ENCODE assay signal across 1 cellular context in the genomic region with DNA sequence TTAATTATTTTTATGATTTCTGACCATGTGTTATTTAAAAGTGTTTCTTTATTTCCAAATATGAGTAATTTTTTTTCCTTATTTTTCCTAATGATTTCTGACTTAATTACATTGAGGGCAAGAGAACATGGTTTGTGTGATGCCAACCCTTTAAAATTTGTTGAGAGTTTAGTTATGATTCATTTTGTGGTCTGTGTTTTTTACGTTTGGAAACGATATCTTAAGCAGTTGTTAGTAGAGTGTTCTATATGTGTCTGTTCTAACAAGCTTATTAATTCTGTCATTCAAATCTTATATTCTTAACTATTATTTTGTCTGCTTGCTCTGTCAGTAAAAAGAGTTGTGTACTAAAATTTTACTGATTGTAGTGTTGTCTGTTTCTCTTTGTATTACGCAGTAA.
A peak's percentile ranks its signal among the peaks of the same experiment; 100 is the strongest.
TF ChIP-seq lines count a peak whose summit lies in the region.

No MANE protein-coding gene starts in this region.

TF ChIP-seq in GM12878, 131 proteins besides CTCF, POLR2A, EP300 and RAD21 (continued from another document):
- TF ChIP-seq, protein P1, sequence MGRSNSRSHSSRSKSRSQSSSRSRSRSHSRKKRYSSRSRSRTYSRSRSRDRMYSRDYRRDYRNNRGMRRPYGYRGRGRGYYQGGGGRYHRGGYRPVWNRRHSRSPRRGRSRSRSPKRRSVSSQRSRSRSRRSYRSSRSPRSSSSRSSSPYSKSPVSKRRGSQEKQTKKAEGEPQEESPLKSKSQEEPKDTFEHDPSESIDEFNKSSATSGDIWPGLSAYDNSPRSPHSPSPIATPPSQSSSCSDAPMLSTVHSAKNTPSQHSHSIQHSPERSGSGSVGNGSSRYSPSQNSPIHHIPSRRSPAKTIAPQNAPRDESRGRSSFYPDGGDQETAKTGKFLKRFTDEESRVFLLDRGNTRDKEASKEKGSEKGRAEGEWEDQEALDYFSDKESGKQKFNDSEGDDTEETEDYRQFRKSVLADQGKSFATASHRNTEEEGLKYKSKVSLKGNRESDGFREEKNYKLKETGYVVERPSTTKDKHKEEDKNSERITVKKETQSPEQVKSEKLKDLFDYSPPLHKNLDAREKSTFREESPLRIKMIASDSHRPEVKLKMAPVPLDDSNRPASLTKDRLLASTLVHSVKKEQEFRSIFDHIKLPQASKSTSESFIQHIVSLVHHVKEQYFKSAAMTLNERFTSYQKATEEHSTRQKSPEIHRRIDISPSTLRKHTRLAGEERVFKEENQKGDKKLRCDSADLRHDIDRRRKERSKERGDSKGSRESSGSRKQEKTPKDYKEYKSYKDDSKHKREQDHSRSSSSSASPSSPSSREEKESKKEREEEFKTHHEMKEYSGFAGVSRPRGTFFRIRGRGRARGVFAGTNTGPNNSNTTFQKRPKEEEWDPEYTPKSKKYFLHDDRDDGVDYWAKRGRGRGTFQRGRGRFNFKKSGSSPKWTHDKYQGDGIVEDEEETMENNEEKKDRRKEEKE (IDR thresholded peaks at IDR 0.05) = no peak
- peak; percentile 44; the same call in 1 of the 2 replicates for TF ChIP-seq RUNX3 (IDR thresholded peaks at IDR 0.05; ENCODE audit: low read length)
- no peak for TF ChIP-seq YY1 (IDR thresholded peaks at IDR 0.05; ENCODE audit: low read depth, low read length)
- TF ChIP-seq ZNF217 (IDR thresholded peaks at IDR 0.05) = no peak
- TF ChIP-seq, protein P2, sequence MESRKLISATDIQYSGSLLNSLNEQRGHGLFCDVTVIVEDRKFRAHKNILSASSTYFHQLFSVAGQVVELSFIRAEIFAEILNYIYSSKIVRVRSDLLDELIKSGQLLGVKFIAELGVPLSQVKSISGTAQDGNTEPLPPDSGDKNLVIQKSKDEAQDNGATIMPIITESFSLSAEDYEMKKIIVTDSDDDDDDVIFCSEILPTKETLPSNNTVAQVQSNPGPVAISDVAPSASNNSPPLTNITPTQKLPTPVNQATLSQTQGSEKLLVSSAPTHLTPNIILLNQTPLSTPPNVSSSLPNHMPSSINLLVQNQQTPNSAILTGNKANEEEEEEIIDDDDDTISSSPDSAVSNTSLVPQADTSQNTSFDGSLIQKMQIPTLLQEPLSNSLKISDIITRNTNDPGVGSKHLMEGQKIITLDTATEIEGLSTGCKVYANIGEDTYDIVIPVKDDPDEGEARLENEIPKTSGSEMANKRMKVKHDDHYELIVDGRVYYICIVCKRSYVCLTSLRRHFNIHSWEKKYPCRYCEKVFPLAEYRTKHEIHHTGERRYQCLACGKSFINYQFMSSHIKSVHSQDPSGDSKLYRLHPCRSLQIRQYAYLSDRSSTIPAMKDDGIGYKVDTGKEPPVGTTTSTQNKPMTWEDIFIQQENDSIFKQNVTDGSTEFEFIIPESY (IDR thresholded peaks at IDR 0.05) = no peak
- TF ChIP-seq SMC3 (IDR thresholded peaks at IDR 0.05; ENCODE audit: borderline replicate concordance, low read length) = no peak
- TF ChIP-seq, protein P3, sequence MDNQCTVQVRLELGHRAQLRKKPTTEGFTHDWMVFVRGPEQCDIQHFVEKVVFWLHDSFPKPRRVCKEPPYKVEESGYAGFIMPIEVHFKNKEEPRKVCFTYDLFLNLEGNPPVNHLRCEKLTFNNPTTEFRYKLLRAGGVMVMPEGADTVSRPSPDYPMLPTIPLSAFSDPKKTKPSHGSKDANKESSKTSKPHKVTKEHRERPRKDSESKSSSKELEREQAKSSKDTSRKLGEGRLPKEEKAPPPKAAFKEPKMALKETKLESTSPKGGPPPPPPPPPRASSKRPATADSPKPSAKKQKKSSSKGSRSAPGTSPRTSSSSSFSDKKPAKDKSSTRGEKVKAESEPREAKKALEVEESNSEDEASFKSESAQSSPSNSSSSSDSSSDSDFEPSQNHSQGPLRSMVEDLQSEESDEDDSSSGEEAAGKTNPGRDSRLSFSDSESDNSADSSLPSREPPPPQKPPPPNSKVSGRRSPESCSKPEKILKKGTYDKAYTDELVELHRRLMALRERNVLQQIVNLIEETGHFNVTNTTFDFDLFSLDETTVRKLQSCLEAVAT (IDR thresholded peaks at IDR 0.05) = no peak
- 0 out of 2 replicates have a peak, but pooled peaks have one; percentile 37 for TF ChIP-seq JUNB (IDR thresholded peaks at IDR 0.05)
- no peak for TF ChIP-seq FOXK2 (IDR thresholded peaks at IDR 0.05)
- TF ChIP-seq, protein P4, sequence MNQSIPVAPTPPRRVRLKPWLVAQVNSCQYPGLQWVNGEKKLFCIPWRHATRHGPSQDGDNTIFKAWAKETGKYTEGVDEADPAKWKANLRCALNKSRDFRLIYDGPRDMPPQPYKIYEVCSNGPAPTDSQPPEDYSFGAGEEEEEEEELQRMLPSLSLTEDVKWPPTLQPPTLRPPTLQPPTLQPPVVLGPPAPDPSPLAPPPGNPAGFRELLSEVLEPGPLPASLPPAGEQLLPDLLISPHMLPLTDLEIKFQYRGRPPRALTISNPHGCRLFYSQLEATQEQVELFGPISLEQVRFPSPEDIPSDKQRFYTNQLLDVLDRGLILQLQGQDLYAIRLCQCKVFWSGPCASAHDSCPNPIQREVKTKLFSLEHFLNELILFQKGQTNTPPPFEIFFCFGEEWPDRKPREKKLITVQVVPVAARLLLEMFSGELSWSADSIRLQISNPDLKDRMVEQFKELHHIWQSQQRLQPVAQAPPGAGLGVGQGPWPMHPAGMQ (IDR thresholded peaks at IDR 0.05; ENCODE audit: borderline replicate concordance) = no peak
- no peak for TF ChIP-seq KDM1A (IDR thresholded peaks at IDR 0.05; ENCODE audit: borderline replicate concordance)
- TF ChIP-seq MTA2 (IDR thresholded peaks at IDR 0.05; ENCODE audit: low read depth) = peak; percentile 17; the same call in 1 of the 2 replicates
- TF ChIP-seq SRF (IDR thresholded peaks at IDR 0.05; ENCODE audit: low read depth in 2 of 2, low read length in 2 of 2) = no peak
- no peak for TF ChIP-seq CREB1 (IDR thresholded peaks at IDR 0.05; ENCODE audit: low read depth)
- no peak for TF ChIP-seq ZBED1 (IDR thresholded peaks at IDR 0.05; ENCODE audit: borderline replicate concordance)
- TF ChIP-seq, protein P5, sequence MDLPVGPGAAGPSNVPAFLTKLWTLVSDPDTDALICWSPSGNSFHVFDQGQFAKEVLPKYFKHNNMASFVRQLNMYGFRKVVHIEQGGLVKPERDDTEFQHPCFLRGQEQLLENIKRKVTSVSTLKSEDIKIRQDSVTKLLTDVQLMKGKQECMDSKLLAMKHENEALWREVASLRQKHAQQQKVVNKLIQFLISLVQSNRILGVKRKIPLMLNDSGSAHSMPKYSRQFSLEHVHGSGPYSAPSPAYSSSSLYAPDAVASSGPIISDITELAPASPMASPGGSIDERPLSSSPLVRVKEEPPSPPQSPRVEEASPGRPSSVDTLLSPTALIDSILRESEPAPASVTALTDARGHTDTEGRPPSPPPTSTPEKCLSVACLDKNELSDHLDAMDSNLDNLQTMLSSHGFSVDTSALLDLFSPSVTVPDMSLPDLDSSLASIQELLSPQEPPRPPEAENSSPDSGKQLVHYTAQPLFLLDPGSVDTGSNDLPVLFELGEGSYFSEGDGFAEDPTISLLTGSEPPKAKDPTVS (IDR thresholded peaks at IDR 0.05; ENCODE audit: low read depth, low read length) = no peak
- TF ChIP-seq, protein P6, sequence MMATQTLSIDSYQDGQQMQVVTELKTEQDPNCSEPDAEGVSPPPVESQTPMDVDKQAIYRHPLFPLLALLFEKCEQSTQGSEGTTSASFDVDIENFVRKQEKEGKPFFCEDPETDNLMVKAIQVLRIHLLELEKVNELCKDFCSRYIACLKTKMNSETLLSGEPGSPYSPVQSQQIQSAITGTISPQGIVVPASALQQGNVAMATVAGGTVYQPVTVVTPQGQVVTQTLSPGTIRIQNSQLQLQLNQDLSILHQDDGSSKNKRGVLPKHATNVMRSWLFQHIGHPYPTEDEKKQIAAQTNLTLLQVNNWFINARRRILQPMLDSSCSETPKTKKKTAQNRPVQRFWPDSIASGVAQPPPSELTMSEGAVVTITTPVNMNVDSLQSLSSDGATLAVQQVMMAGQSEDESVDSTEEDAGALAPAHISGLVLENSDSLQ (IDR thresholded peaks at IDR 0.05) = no peak
- no peak for TF ChIP-seq ZNF274 (IDR thresholded peaks at IDR 0.05; ENCODE audit: insufficient read depth, insufficient read length)
- no peak for TF ChIP-seq NRF1 (conservative IDR thresholded peaks at IDR 0.05; ENCODE audit: low read depth, low read length)
- no peak for TF ChIP-seq BHLHE40 (IDR thresholded peaks at IDR 0.05; ENCODE audit: borderline replicate concordance in 1 of 2, low read depth in 2 of 2, low read length in 1 of 2)
- TF ChIP-seq, protein P7, sequence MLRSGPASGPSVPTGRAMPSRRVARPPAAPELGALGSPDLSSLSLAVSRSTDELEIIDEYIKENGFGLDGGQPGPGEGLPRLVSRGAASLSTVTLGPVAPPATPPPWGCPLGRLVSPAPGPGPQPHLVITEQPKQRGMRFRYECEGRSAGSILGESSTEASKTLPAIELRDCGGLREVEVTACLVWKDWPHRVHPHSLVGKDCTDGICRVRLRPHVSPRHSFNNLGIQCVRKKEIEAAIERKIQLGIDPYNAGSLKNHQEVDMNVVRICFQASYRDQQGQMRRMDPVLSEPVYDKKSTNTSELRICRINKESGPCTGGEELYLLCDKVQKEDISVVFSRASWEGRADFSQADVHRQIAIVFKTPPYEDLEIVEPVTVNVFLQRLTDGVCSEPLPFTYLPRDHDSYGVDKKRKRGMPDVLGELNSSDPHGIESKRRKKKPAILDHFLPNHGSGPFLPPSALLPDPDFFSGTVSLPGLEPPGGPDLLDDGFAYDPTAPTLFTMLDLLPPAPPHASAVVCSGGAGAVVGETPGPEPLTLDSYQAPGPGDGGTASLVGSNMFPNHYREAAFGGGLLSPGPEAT (IDR thresholded peaks at IDR 0.05; ENCODE audit: low read depth) = no peak
- no peak for TF ChIP-seq NR2C2 (IDR thresholded peaks at IDR 0.05; ENCODE audit: borderline replicate concordance, control insufficient read depth, insufficient read length, low read depth)
